In the genomic region with DNA sequence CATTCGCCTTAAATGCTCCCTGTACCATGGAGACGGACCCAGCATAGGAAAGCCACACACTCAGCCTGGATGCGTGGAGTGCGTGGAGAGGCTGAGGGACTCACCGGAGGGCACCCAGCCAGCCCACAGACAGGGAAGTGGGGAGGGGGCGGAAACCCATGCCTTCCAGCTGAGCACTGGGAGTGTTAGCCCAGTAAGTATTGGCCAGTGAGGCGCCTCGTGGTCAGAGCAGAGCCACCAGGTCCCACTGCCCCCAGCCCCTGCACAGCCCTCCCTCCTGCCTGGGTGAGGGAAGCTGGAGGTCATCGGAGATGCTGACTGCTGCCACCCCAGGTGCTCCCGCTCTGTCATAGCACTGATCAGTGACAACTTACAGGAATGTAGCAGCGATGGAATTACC, we compare ENCODE assay signal across 29 cellular contexts. TPM values are rescaled to one million over a fixed set of nuclear protein-coding genes. Genes with fewer than 3 reads are reported as not detected.
"Had no signal": no experiment of that assay in that cellular context is flagged by ENCODE, and none has a peak within 500 bp of the region (broad histone marks: within the 10 kb centered on the region; RNA-seq: fewer than 3 reads in every experiment).

No MANE protein-coding gene starts in this region.

- ATAC-seq: heart left ventricle; lower lobe of right lung; natural killer cell treated with Interleukin-12 subunit alpha and Interleukin-12 subunit beta and Interleukin-15 and Interleukin-18, amount 100 ng/mL, for 72 hours; sciatic nerve; stimulated activated memory B cell treated with anti-CD40 and anti-IgM and Interleukin-4, amounts not matched to agents 10 μg/mL and 1 μg/mL and 100 μg/mL, for 72 hours had no signal

- H3K36me3 ChIP-seq: colonic mucosa, heart left ventricle, left ventricle myocardium inferior, lower lobe of right lung, neutrophil, spleen, tibial artery, upper lobe of left lung, uterus had no signal

- H3K27ac Mint-ChIP-seq: memory B cell; natural killer cell treated with Interleukin-12 subunit alpha and Interleukin-12 subunit beta and Interleukin-15 and Interleukin-18, amount 100 ng/mL, for 72 hours; stimulated activated memory B cell treated with anti-CD40 and anti-IgM and Interleukin-4, amounts not matched to agents 10 μg/mL and 1 μg/mL and 100 μg/mL, for 72 hours; stimulated activated naive CD8-positive, alpha-beta T cell treated with anti-CD3 and anti-CD28 coated beads, Interleukin-15, Interleukin-2, amounts not matched to agents 100 ng/mL and 50 ng/mL, for 24 hours had no signal

- H3K9me3 ChIP-seq: colonic mucosa, heart left ventricle, left ventricle myocardium inferior, lower lobe of right lung, neutrophil, spleen, tibial artery, upper lobe of left lung, uterus had no signal

- H3K27me3 ChIP-seq: colonic mucosa, tibial artery, upper lobe of left lung, uterus had no signal

- FAIRE-seq: keratinocyte had no signal

- H3K36me3 Mint-ChIP-seq: memory B cell; natural killer cell treated with Interleukin-12 subunit alpha and Interleukin-12 subunit beta and Interleukin-15 and Interleukin-18, amount 100 ng/mL, for 72 hours; stimulated activated memory B cell treated with anti-CD40 and anti-IgM and Interleukin-4, amounts not matched to agents 10 μg/mL and 1 μg/mL and 100 μg/mL, for 72 hours had no signal

- H3K9me3 Mint-ChIP-seq: memory B cell; natural killer cell treated with Interleukin-12 subunit alpha and Interleukin-12 subunit beta and Interleukin-15 and Interleukin-18, amount 100 ng/mL, for 72 hours; stimulated activated memory B cell treated with anti-CD40 and anti-IgM and Interleukin-4, amounts not matched to agents 10 μg/mL and 1 μg/mL and 100 μg/mL, for 72 hours; stimulated activated naive CD8-positive, alpha-beta T cell treated with anti-CD3 and anti-CD28 coated beads, Interleukin-15, Interleukin-2, amounts not matched to agents 100 ng/mL and 50 ng/mL, for 24 hours had no signal

- H3K4me1 ChIP-seq: colonic mucosa, heart left ventricle, left ventricle myocardium inferior, lower lobe of right lung, uterus had no signal

- H3K27me3 Mint-ChIP-seq: stimulated activated naive CD8-positive, alpha-beta T cell treated with anti-CD3 and anti-CD28 coated beads, Interleukin-15, Interleukin-2, amounts not matched to agents 100 ng/mL and 50 ng/mL, for 24 hours had no signal

- DNase-seq: colonic mucosa; dermis blood vessel endothelial cell; foreskin melanocyte; heart left ventricle; hippocampal formation; left ventricle myocardium inferior; lower lobe of right lung; midbrain; posterior cingulate gyrus; spleen; stimulated activated CD4-positive, alpha-beta T cell treated with anti-CD3 and anti-CD28 coated beads, Interleukin-15, amount 100 ng/mL, for 24 hours; stimulated activated CD4-positive, alpha-beta T cell treated with anti-CD3 and anti-CD28 coated beads, Interleukin-1b, Interleukin-23, amount 100 ng/mL, for 48 hours; stimulated activated CD4-positive, alpha-beta T cell treated with anti-CD3 and anti-CD28 coated beads, Interleukin-4, amount 100 ng/mL, for 24 hours; tibial artery; upper lobe of left lung; uterus had no signal

- H3K27ac ChIP-seq: colonic mucosa, heart left ventricle, left ventricle myocardium inferior, lower lobe of right lung, neutrophil, spleen, tibial artery, upper lobe of left lung, uterus had no signal

- H3K4me3 ChIP-seq: colonic mucosa, heart left ventricle, left ventricle myocardium inferior, lower lobe of right lung, spleen, tibial artery, upper lobe of left lung, uterus had no signal

- H3K4me3 Mint-ChIP-seq: memory B cell; natural killer cell treated with Interleukin-12 subunit alpha and Interleukin-12 subunit beta and Interleukin-15 and Interleukin-18, amount 100 ng/mL, for 72 hours; stimulated activated memory B cell treated with anti-CD40 and anti-IgM and Interleukin-4, amounts not matched to agents 10 μg/mL and 1 μg/mL and 100 μg/mL, for 72 hours; stimulated activated naive CD8-positive, alpha-beta T cell treated with anti-CD3 and anti-CD28 coated beads, Interleukin-15, Interleukin-2, amounts not matched to agents 100 ng/mL and 50 ng/mL, for 24 hours had no signal

RNA-seq across cellular contexts. Expression of a gene that starts 15.3 kb away (rescaled TPM):
- total RNA-seq: colonic mucosa; dermis blood vessel endothelial cell; glomerular endothelial cell; heart left ventricle; left ventricle myocardium inferior; lower lobe of right lung; natural killer cell treated with Interleukin-12 subunit alpha and Interleukin-12 subunit beta and Interleukin-15 and Interleukin-18, amount 100 ng/mL, for 72 hours; osteocyte; pulmonary artery endothelial cell; sciatic nerve; skeletal muscle tissue; spleen; temporal lobe; upper lobe of left lung had no signal
- polyA plus RNA-seq: esophagus, heart left ventricle, keratinocyte, spleen had no signal
